In the genomic region with DNA sequence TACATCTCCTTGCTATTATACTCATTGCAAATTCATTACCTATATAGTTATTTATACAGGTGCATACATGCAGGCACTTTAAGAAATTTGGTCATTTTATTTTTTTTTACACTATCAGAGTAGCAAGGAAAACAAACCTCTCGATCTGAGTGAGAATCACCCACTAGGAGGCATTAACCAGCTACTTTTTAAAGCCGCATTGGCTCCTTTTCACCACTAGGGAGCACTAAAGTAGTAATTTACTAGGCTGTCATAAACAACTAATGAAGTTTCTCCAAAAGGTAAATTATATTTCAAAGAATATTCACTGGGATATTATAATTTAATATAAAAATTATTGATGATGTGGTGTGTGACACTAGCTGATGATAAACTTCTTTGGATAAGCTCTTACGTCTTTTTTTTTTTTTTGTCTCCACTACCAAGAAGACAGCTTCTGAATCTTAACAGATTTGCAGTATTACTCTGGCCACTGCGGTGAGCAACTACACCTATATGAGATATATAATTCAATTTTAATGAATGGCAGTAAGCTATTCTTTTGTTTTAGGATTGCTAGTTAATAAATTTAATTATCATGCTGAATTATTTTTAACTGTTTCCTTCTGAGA, we compare ENCODE assay signal across 8 cellular contexts.
DNase-seq lines count a peak whose midpoint lies in the region; ATAC-seq and TF ChIP-seq lines count a peak whose summit lies in the region.

No MANE protein-coding gene starts in this region.

- no peaks in the 10 kb centered on the region for H3K9me3 ChIP-seq in heart left ventricle
- H3K9me3 ChIP-seq in Karpas-422 (ENCODE audit: low read length): no peaks in the 10 kb centered on the region
- no peaks in the 10 kb centered on the region for H3K9me3 ChIP-seq in OCI-LY3 (ENCODE audit: insufficient read depth, low read length)
- no peaks in the 10 kb centered on the region for H3K9me3 ChIP-seq in T-helper 17 cell (ENCODE audit: control insufficient read depth, low read length, poor library complexity, severe bottlenecking)

- no peak overlapping the region for H3K27ac ChIP-seq in heart left ventricle
- no peak overlapping the region for H3K27ac ChIP-seq in GM23338 (ENCODE audit: low read depth)
- H3K27ac ChIP-seq in Karpas-422 (ENCODE audit: low read length): no peak overlapping the region
- H3K27ac ChIP-seq in OCI-LY3 (ENCODE audit: low read length): no peak overlapping the region

- H3K79me2 ChIP-seq in GM23338 (replicated peaks; ENCODE audit: insufficient read depth) (no peaks in the 10 kb centered on the region), Karpas-422 (ENCODE audit: low read length) (no peaks in the 10 kb centered on the region), OCI-LY3 (ENCODE audit: low read length) (no peaks in the 10 kb centered on the region)

- intact Hi-C loops in heart left ventricle (cut with DNase I) (loop anchor here in 9 of 10 donors (1.0 to 10.0 kb wide), 8 partner anchors 194 to 672 kb away; no protein-coding TSS in a partner anchor), Right ventricle myocardium inferior (cut with DNase I) (loop anchor here (5.0 to 10.0 kb wide), 2 partner anchors 199 to 662 kb away; no protein-coding TSS in a partner anchor)

- H3F3A ChIP-seq in GM23338 (replicated peaks; ENCODE audit: low read depth): no peaks in the 10 kb centered on the region

- peak in 1 of 4 donors; percentile 65 for ATAC-seq in heart left ventricle
- ATAC-seq in Right ventricle myocardium inferior: no peak
- ATAC-seq in GM23338: peak; percentile 43; the same call in 2 of the 3 replicates
- no peak for ATAC-seq in T-helper 17 cell

- WGBS in heart left ventricle, 4 donors: 21 to 27% (median 24%) methylated on average over 4 of the region's 4 CpGs

- no peak overlapping the region for H2AFZ ChIP-seq in GM23338
- no peak overlapping the region for H2AFZ ChIP-seq in Karpas-422 (ENCODE audit: low read length)
- H2AFZ ChIP-seq in OCI-LY3 (ENCODE audit: low read depth, low read length): no peak overlapping the region

- TF ChIP-seq POLR2A in heart left ventricle (IDR thresholded peaks at IDR 0.05): no peak

- H3K9ac ChIP-seq in Karpas-422 (ENCODE audit: low read length) (no peak overlapping the region), OCI-LY3 (ENCODE audit: low read length) (no peak overlapping the region)

- no peaks in the 10 kb centered on the region for H3K9me3 Mint-ChIP-seq in GM23338

- H3K27ac Mint-ChIP-seq in GM23338 (no peak overlapping the region), T-helper 17 cell (no peak overlapping the region)

- no peak overlapping the region for H3K4me2 ChIP-seq in GM23338
- no peak overlapping the region for H3K4me2 ChIP-seq in Karpas-422 (ENCODE audit: low read depth, low read length, poor library complexity, severe bottlenecking)
- H3K4me2 ChIP-seq in OCI-LY3 (ENCODE audit: low read length): no peak overlapping the region

- no peaks in the 10 kb centered on the region for H3K4me1 ChIP-seq in heart left ventricle
- H3K4me1 ChIP-seq in GM23338 (ENCODE audit: insufficient read depth): no peaks in the 10 kb centered on the region
- peaks cover 25% of the 10 kb centered on the region for H3K4me1 ChIP-seq in Karpas-422 (ENCODE audit: low read length)
- H3K4me1 ChIP-seq in OCI-LY3 (ENCODE audit: low read length): peaks cover 25% of the 10 kb centered on the region

- DNase-seq in heart left ventricle (peak in 2 of 5 donors; percentile 8 to 13), Right ventricle myocardium inferior (ENCODE audit: missing footprints) (no peak), GM23338 (ENCODE audit: low spot score) (peak; percentile 85), Karpas-422 (peak; percentile 89), dedifferentiated amniotic fluid mesenchymal stem cell (ENCODE audit: extremely low spot score) (peak; percentile 31), midbrain (lab: John Stamatoyannopoulos, UW) (peak; percentile 65), T-helper 17 cell (no peak)

- H3K9me2 ChIP-seq in GM23338 (ENCODE audit: insufficient read depth) (no peaks in the 10 kb centered on the region), Karpas-422 (replicated peaks; ENCODE audit: insufficient read depth, low read length) (no peaks in the 10 kb centered on the region)

- H3K27me3 ChIP-seq in heart left ventricle (no peaks in the 10 kb centered on the region), GM23338 (ENCODE audit: insufficient read depth) (peaks cover 18% of the 10 kb centered on the region), Karpas-422 (ENCODE audit: low read length) (no peaks in the 10 kb centered on the region), OCI-LY3 (ENCODE audit: low read depth, low read length) (no peaks in the 10 kb centered on the region)

- H3K4me3 ChIP-seq in heart left ventricle (no peak overlapping the region), GM23338 (no peak overlapping the region), Karpas-422 (ENCODE audit: low read length) (no peak overlapping the region), OCI-LY3 (ENCODE audit: low read length) (no peak overlapping the region)

- 0 out of 3 replicates have a peak, but pooled peaks cover 2% of the 10 kb centered on the region for H3K4me1 Mint-ChIP-seq in GM23338
- H3K4me1 Mint-ChIP-seq in T-helper 17 cell: no peaks in the 10 kb centered on the region

- peak; percentile 68 to 92 (median 81) for TF ChIP-seq CTCF in heart left ventricle (IDR thresholded peaks at IDR 0.05)
- TF ChIP-seq CTCF in GM23338 (conservative IDR thresholded peaks at IDR 0.05; ENCODE audit: low read depth in 2 of 2): peak; percentile 92 to 99
- TF ChIP-seq CTCF in OCI-LY3 (IDR thresholded peaks at IDR 0.05; ENCODE audit: low read depth, low read length): peak; percentile 98

- no peaks in the 10 kb centered on the region for H4K20me1 ChIP-seq in GM23338 (replicated peaks; ENCODE audit: insufficient read depth)
- H4K20me1 ChIP-seq in Karpas-422 (ENCODE audit: insufficient read depth, low read depth, low read length): no peaks in the 10 kb centered on the region
- no peaks in the 10 kb centered on the region for H4K20me1 ChIP-seq in OCI-LY3 (ENCODE audit: insufficient read depth, low read length)

- H3K27me3 Mint-ChIP-seq in GM23338 (ENCODE audit: insufficient read depth, low read depth, poor library complexity) (no peaks in the 10 kb centered on the region), T-helper 17 cell (no peaks in the 10 kb centered on the region)

- H3K4me3 Mint-ChIP-seq in GM23338 (no peak overlapping the region), T-helper 17 cell (no peak overlapping the region)

- H3K36me3 ChIP-seq in heart left ventricle (no peaks in the 10 kb centered on the region), GM23338 (ENCODE audit: insufficient read depth) (no peaks in the 10 kb centered on the region), Karpas-422 (ENCODE audit: insufficient read depth, low read length) (no peaks in the 10 kb centered on the region), OCI-LY3 (replicated peaks; ENCODE audit: low read depth, low read length) (no peaks in the 10 kb centered on the region)

- H3K36me3 Mint-ChIP-seq in GM23338 (ENCODE audit: low read depth) (no peaks in the 10 kb centered on the region), T-helper 17 cell (ENCODE audit: low read depth) (no peaks in the 10 kb centered on the region)

TF ChIP-seq in GM23338, 12 proteins besides CTCF, POLR2A, EP300 and RAD21:
- no peak for TF ChIP-seq EZH2 (IDR thresholded peaks at IDR 0.05; ENCODE audit: low read depth, unreplicated experiment)
- TF ChIP-seq EZH2phosphoT487 (IDR thresholded peaks at IDR 0.05; ENCODE audit: unreplicated experiment): no peak
- TF ChIP-seq CREB1 (CRISPR knock-in tag; IDR thresholded peaks at IDR 0.05; ENCODE audit: low read depth): 0 out of 2 replicates have a peak, but pooled peaks have one; percentile 15
- no peak for TF ChIP-seq STAT1 (IDR thresholded peaks at IDR 0.05; ENCODE audit: unreplicated experiment)
- TF ChIP-seq, protein P1, sequence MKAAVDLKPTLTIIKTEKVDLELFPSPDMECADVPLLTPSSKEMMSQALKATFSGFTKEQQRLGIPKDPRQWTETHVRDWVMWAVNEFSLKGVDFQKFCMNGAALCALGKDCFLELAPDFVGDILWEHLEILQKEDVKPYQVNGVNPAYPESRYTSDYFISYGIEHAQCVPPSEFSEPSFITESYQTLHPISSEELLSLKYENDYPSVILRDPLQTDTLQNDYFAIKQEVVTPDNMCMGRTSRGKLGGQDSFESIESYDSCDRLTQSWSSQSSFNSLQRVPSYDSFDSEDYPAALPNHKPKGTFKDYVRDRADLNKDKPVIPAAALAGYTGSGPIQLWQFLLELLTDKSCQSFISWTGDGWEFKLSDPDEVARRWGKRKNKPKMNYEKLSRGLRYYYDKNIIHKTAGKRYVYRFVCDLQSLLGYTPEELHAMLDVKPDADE (IDR thresholded peaks at IDR 0.05): no peak
- TF ChIP-seq POLR2AphosphoS5 (IDR thresholded peaks at IDR 0.05; ENCODE audit: low read depth): no peak

Comparison
In these comparisons a context has a peak if more than half of its experiments do, and no peak if none do; other contexts are left out.
1. DNase-seq: peak in GM23338 (single experiment), Karpas-422 (single experiment), dedifferentiated amniotic fluid mesenchymal stem cell (single experiment) and midbrain (single experiment); none in Right ventricle myocardium inferior (single experiment) and T-helper 17 cell (0 of 3).
2. Peak in every context shown above with its lines, with median percentiles within 50 percentile points of each other: CTCF ChIP-seq.